Comparison of ENCODE assay signal across 7 cellular contexts in genomic region chr12:122081697-122082221, GRCh38. TPM values are rescaled to one million over a fixed set of nuclear protein-coding genes. Genes with fewer than 3 reads are reported as not detected.
A peak's percentile ranks its signal among the peaks of the same experiment; 100 is the strongest.
DNase-seq lines count a peak whose midpoint lies in the region; ATAC-seq and TF ChIP-seq lines count a peak whose summit lies in the region.

No MANE protein-coding gene starts in this region.

- TF ChIP-seq CTCF in GM13976 (IDR thresholded peaks at IDR 0.05; ENCODE audit: borderline replicate concordance, control extremely low read depth, extremely low read depth, insufficient read depth, missing control alignments): peak; percentile 19
- TF ChIP-seq CTCF in HEK293 (tag by site-specific recombination; IDR thresholded peaks at IDR 0.05): no peak

- no peak for ATAC-seq in HG02798 (IDR thresholded peaks at IDR 0.05; ENCODE audit: poor library complexity, unreplicated experiment)

- H3K9me3 ChIP-seq in HEK293 (ENCODE audit: control insufficient read depth, insufficient read depth, low read depth, low read length) (no peaks in the 10 kb centered on the region), mononuclear cell (ENCODE audit: low read depth, low read length) (no peaks in the 10 kb centered on the region)

- H3K4me3 ChIP-seq in HEK293 (ENCODE audit: low read depth, low read length) (no peak overlapping the region), mononuclear cell (ENCODE audit: low read length) (peak overlapping the region; percentile 82)

- peaks cover 0 to 28% of the 10 kb centered on the region in 2 experiments; a peak in 2 of 3 replicates for H3K36me3 ChIP-seq in HEK293 (ENCODE audit: control insufficient read depth in 2 of 2, insufficient read depth in 1 of 2, low read length in 2 of 2)

- DNase-seq in GM13976 (ENCODE audit: low spot score) (peak; percentile 59), RPMI7951 (ENCODE audit: low read depth) (peak; percentile 67), dedifferentiated amniotic fluid mesenchymal stem cell (ENCODE audit: extremely low spot score) (peak; percentile 36), GOT3 (lab: John Stamatoyannopoulos, UW) (no peak)

- H3K27ac ChIP-seq in HEK293 (ENCODE audit: extremely low read depth, low read depth, low read length): no peak overlapping the region

- H3K4me1 ChIP-seq in HEK293 (ENCODE audit: control insufficient read depth, insufficient read depth, low read length) (peaks cover 16% of the 10 kb centered on the region), mononuclear cell (ENCODE audit: insufficient read depth, low read length) (peaks cover 83% of the 10 kb centered on the region)

- in situ Hi-C loops in GM13976 (cut with MboI; ENCODE audit: low sequenced_read_pairs, unreplicated experiment): no loop called here

- CTCF ChIA-PET in HEK293 (lab: Yijun Ruan, JAX): interaction anchor here (0.6 to 2.5 kb wide), 7 partner anchors 10 to 247 kb away, joined by 3 to 16 read pairs (median 3); no protein-coding TSS in a partner anchor

- POLR2A ChIA-PET in HEK293 (lab: Yijun Ruan, JAX): no interaction called here

- H3K27me3 ChIP-seq in mononuclear cell (ENCODE audit: insufficient read depth, low read length): no peaks in the 10 kb centered on the region

TF ChIP-seq in HEK293, 187 proteins besides CTCF, POLR2A, EP300 and RAD21:
- TF ChIP-seq ZFP69B (tag by site-specific recombination; IDR thresholded peaks at IDR 0.05) (no peak), ZNF23 (tag by site-specific recombination; IDR thresholded peaks at IDR 0.05; ENCODE audit: borderline replicate concordance) (no peak), ZIC2 (tag by site-specific recombination; IDR thresholded peaks at IDR 0.05) (peak; percentile 73), ZXDB (tag by site-specific recombination; IDR thresholded peaks at IDR 0.05) (no peak), ZNF449 (tag by site-specific recombination; IDR thresholded peaks at IDR 0.05) (no peak), ZNF654 (tag by site-specific recombination; IDR thresholded peaks at IDR 0.05; ENCODE audit: low read depth) (no peak), ZNF274 (IDR thresholded peaks at IDR 0.05; ENCODE audit: low read length) (no peak), ZNF274 (tag by site-specific recombination; IDR thresholded peaks at IDR 0.05; ENCODE audit: borderline replicate concordance) (no peak), FEZF1 (tag by site-specific recombination; IDR thresholded peaks at IDR 0.05) (peak; percentile 58), PBX3 (CRISPR knock-in tag; IDR thresholded peaks at IDR 0.05) (no peak), ZNF112 (tag by site-specific recombination; IDR thresholded peaks at IDR 0.05) (no peak), ZBTB10 (tag by site-specific recombination; IDR thresholded peaks at IDR 0.05) (no peak), PRDM10 (tag by site-specific recombination; IDR thresholded peaks at IDR 0.05) (0 out of 2 replicates have a peak, but pooled peaks have one; percentile 10), ZNF398 (tag by site-specific recombination; IDR thresholded peaks at IDR 0.05) (no peak), ZNF366 (tag by site-specific recombination; conservative IDR thresholded peaks at IDR 0.05) (no peak), ZNF585B (tag by site-specific recombination; IDR thresholded peaks at IDR 0.05) (no peak), ZSCAN18 (tag by site-specific recombination; IDR thresholded peaks at IDR 0.05) (no peak)

RNA-seq across cellular contexts. Expression of gene MLXIP, which starts 3.2 kb away (rescaled TPM):
- total RNA-seq in RPMI7951 (2014; rRNA removed; shearing (Covaris generic)): 2.6 and 3.8 TPM in 2 replicates
- total RNA-seq in mononuclear cell: 27.1 TPM
